ENCODE assay signal across 10 cellular contexts in the genomic region with DNA sequence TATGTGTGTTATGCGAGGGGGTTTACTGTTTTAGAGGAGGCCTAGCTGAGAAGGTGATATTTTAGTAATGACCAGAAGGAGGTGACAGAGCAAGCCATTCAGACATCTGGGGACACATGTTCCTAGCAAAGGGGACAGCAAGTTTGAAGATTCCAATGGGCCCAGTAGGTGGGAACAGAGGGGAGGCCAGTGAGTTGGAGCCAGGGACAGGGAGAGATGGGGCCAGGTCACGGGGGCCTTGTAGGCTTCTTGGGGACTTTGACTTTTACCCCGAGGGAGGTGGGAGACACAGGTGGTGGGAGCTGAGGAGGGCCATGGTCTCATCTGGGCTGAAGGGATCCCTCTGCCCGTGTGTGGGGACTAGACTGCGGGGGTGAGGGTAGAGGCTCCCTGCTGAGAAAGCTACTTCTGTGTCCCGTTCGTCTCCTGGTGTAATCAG.
DNase-seq lines count a peak whose midpoint lies in the region; ATAC-seq and TF ChIP-seq lines count a peak whose summit lies in the region.
"Had no signal": no experiment of that assay in that cellular context is flagged by ENCODE, and none has a peak within 500 bp of the region (broad histone marks: within the 10 kb centered on the region; RNA-seq: fewer than 3 reads in every experiment).

No MANE protein-coding gene starts in this region.

- H3K27me3 ChIP-seq in trophoblast cell (ENCODE audit: insufficient read depth, low read length): no peaks in the 10 kb centered on the region

- no peak overlapping the region for H3K23ac ChIP-seq in trophoblast cell (ENCODE audit: low read length)

- H4K12ac ChIP-seq in trophoblast cell (ENCODE audit: low read depth, low read length): no peak overlapping the region

- no peak overlapping the region for H3K4me2 ChIP-seq in trophoblast cell (ENCODE audit: low read length)

- TF ChIP-seq CTCF in AG10803 (conservative IDR thresholded peaks at IDR 0.05; ENCODE audit: low read length): peak; percentile 10; the same call in 1 of the 2 replicates

- no peak overlapping the region for H4K8ac ChIP-seq in trophoblast cell (ENCODE audit: low read depth, low read length)

- no peak overlapping the region for H3K9ac ChIP-seq in trophoblast cell (ENCODE audit: low read length)

- no peak overlapping the region for H3K18ac ChIP-seq in trophoblast cell (ENCODE audit: low read length)

- H3K4ac ChIP-seq in trophoblast cell (ENCODE audit: low read depth, low read length): no peak overlapping the region

- ATAC-seq in GM18909 (IDR thresholded peaks at IDR 0.05; ENCODE audit: poor library complexity, unreplicated experiment): peak; percentile 0
- peak; percentile 10 for ATAC-seq in left lobe of liver
- no peak for ATAC-seq in HG03457 (IDR thresholded peaks at IDR 0.05; ENCODE audit: unreplicated experiment)

- no peak overlapping the region for H2BK120ac ChIP-seq in trophoblast cell (ENCODE audit: insufficient read depth, low read length, poor library complexity)

- no peak overlapping the region for H2BK12ac ChIP-seq in trophoblast cell (ENCODE audit: low read length)

- no peak overlapping the region for H4K91ac ChIP-seq in trophoblast cell (ENCODE audit: low read depth, low read length)

- no peaks in the 10 kb centered on the region for H3K36me3 ChIP-seq in trophoblast cell (ENCODE audit: control insufficient read depth in 1 of 2, insufficient read depth in 2 of 2, low read length in 2 of 2)

- H3K9me3 ChIP-seq in trophoblast cell (ENCODE audit: insufficient read depth, low read depth, low read length): peaks cover 2% of the 10 kb centered on the region

- H2AK5ac ChIP-seq in trophoblast cell (ENCODE audit: low read length): no peak overlapping the region

- no peak overlapping the region for H2AFZ ChIP-seq in trophoblast cell (ENCODE audit: insufficient read depth, low read length, poor library complexity)

- no peak overlapping the region for H3K4me3 ChIP-seq in AG10803 (ENCODE audit: low read length)
- H3K4me3 ChIP-seq in trophoblast cell (ENCODE audit: low read depth, low read length): no peak overlapping the region

- H3K14ac ChIP-seq in trophoblast cell (ENCODE audit: low read length): no peak overlapping the region

- DNase-seq in AG10803 (ENCODE audit: low read depth) (no peak), RPMI8226 (peak; percentile 41), left lobe of liver (ENCODE audit: low spot score) (no peak), trophoblast cell (no peak), globus pallidus (ENCODE audit: low spot score) (no peak), dermis blood vessel endothelial cell (no peak)
- DNase-seq: KG1, T-helper 9 cell had no signal

- H3K4me1 ChIP-seq in trophoblast cell (ENCODE audit: control insufficient read depth in 1 of 2, insufficient read depth in 2 of 2, low read length in 2 of 2): peaks cover 8 to 10% of the 10 kb centered on the region in 2 experiments

- no peak overlapping the region for H3K27ac ChIP-seq in trophoblast cell (ENCODE audit: low read depth, low read length)

- 100% methylated on average over 1 of the region's 7 CpGs for WGBS in trophoblast cell (ENCODE audit: extremely low coverage, insufficient coverage, insufficient read length)

- H2BK5ac ChIP-seq in trophoblast cell (ENCODE audit: low read depth, low read length, poor library complexity): no peak overlapping the region

- no peaks in the 10 kb centered on the region for H3K79me1 ChIP-seq in trophoblast cell (ENCODE audit: low read length)

- no peaks in the 10 kb centered on the region for H3K79me2 ChIP-seq in trophoblast cell (ENCODE audit: control insufficient read depth, insufficient read depth, low read length, poor library complexity)
